In the genomic region with DNA sequence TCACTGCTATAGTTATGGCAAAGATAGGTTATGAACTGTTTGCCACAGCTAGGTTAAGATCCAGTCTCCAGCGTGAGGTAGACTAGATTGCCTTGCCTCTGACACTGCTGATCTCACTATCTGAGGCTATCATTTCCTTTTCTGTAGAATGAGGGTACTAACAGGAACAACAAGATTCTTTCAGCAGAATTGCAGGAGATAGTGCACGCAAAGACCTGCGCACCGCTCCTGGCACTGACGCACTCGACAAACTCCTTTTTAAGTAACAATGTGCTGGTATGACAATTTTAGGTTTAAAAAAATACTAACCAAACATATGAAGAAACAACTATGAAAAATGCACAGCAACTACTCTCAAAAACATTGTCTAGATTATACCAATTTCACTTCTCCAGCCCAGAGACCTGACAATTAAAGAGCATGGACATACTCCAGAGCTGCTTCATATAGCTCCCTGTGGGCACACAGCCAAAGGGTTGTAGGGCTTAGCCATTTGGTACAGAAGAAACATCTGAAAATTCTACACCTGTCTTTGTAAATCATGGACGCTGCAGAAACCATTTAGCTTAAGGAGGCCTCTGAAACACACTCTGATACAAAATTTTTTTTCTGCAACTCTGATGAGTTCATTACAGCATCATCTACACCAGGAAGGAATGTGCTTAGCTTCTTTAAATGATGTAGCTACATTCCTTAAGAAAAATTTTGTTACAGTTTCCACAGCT, we compare ENCODE assay signal across 20 cellular contexts.
"Had no signal": no experiment of that assay in that cellular context is flagged by ENCODE, and none has a peak within 500 bp of the region (broad histone marks: within the 10 kb centered on the region; RNA-seq: fewer than 3 reads in every experiment).

No MANE protein-coding gene starts in this region.

- DNase-seq: activated CD4-positive, alpha-beta T cell treated with anti-CD3 and anti-CD28 coated beads, Interleukin-2, amount 50 U/mL, for 4 hours; activated gamma-delta T cell; cerebellar nuclear complex; cortex of kidney; hypothalamus; islet precursor cell; left colon; lower lobe of right lung; nephron progenitor cell; nucleus accumbens; posterior cingulate gyrus; stimulated activated CD4-positive, alpha-beta T cell treated with anti-CD3 and anti-CD28 coated beads, Interleukin-12 subunit alpha, Interleukin-12 subunit beta, amount 100 ng/mL, for 4 hours; stimulated activated CD4-positive, alpha-beta T cell treated with anti-CD3 and anti-CD28 coated beads, Interleukin-1b, Interleukin-23, amount 100 ng/mL, for 48 hours; stimulated activated CD8-positive, alpha-beta memory T cell treated with anti-CD3 and anti-CD28 coated beads, Interleukin-4, amount 100 ng/mL, for 48 hours; stimulated activated naive CD4-positive, alpha-beta T cell treated with Interleukin-2 at 50 U/mL for 16 hours; substantia nigra; T-helper 17 cell; tibial artery; uterus; WERI-Rb-1 had no signal

- H3K27me3 ChIP-seq: tibial artery, uterus had no signal

- H3K4me3 ChIP-seq: lower lobe of right lung, tibial artery, uterus had no signal

- H3K36me3 ChIP-seq: lower lobe of right lung, tibial artery, uterus, WERI-Rb-1 had no signal

- H3K27ac ChIP-seq: lower lobe of right lung, tibial artery, uterus, WERI-Rb-1 had no signal

- ATAC-seq: left colon, lower lobe of right lung, T-helper 17 cell had no signal

- H3K4me1 ChIP-seq: lower lobe of right lung, tibial artery, uterus had no signal

- H3K9me3 ChIP-seq: lower lobe of right lung, tibial artery, uterus had no signal
